ENCODE assay signal across 26 cellular contexts in genomic region chr18:31229829-31230228, GRCh38.
DNase-seq lines count a peak whose midpoint lies in the region; ATAC-seq, FAIRE-seq and TF ChIP-seq lines count a peak whose summit lies in the region.
"Had no signal": no experiment of that assay in that cellular context is flagged by ENCODE, and none has a peak within 500 bp of the region (broad histone marks: within the 10 kb centered on the region; RNA-seq: fewer than 3 reads in every experiment).

No MANE protein-coding gene starts in this region.

- TF ChIP-seq RAD21 in IMR-90 (IDR thresholded peaks at IDR 0.05; ENCODE audit: low read length), result no peak

- no peak overlapping the region for H4K8ac ChIP-seq in IMR-90 (ENCODE audit: low read depth in 2 of 2, low read length in 2 of 2)

- no CpG with 5 or more reads among the region's 2 CpGs for WGBS in IMR-90 (ENCODE audit: extremely low coverage in 2 of 2, insufficient read length in 1 of 2), 2 experiments

- H3K79me1 ChIP-seq in IMR-90 (ENCODE audit: low read depth in 1 of 2, low read length in 2 of 2), result no peaks in the 10 kb centered on the region

- H3K4me2 ChIP-seq in IMR-90 (ENCODE audit: low read depth, low read length), result no peak overlapping the region
- H3K4me2 ChIP-seq: BLaER1, SK-N-SH had no signal

- H3K23ac ChIP-seq in IMR-90 (ENCODE audit: low read depth, low read length), result no peak overlapping the region

- no peak overlapping the region for H3K18ac ChIP-seq in IMR-90 (ENCODE audit: low read depth, low read length)

- peaks cover 50% of the 10 kb centered on the region for H3K4me1 Mint-ChIP-seq in chondrocyte (ENCODE audit: low read depth)

- dilution Hi-C loops in IMR-90 (cut with HindIII; ENCODE audit: low sequenced_read_pairs, unreplicated experiment), result no loop called here

- H3K14ac ChIP-seq in IMR-90 (replicated peaks; ENCODE audit: low read depth, low read length), result no peak overlapping the region

- no peaks in the 10 kb centered on the region for H3K9me1 ChIP-seq in IMR-90 (ENCODE audit: insufficient read depth, low read length)

- TF ChIP-seq CTCF in IMR-90 (conservative IDR thresholded peaks at IDR 0.05; ENCODE audit: low read depth, low read length) (no peak), foreskin keratinocyte (conservative IDR thresholded peaks at IDR 0.05) (no peak), chondrocyte (IDR thresholded peaks at IDR 0.05) (no peak)

- no peak overlapping the region for H3K4ac ChIP-seq in IMR-90 (ENCODE audit: low read depth, low read length)

- no TSS peak for BruUV-seq in IMR-90 (replicated peaks; lab: Mats Ljungman, UMichigan)

- H3K27me3 ChIP-seq in IMR-90 (ENCODE audit: control insufficient read depth, insufficient read depth, low read length) (no peaks in the 10 kb centered on the region), foreskin keratinocyte (no peaks in the 10 kb centered on the region)
- H3K27me3 ChIP-seq: BLaER1, uterus had no signal

- TF ChIP-seq POLR2A in GM12891 (IDR thresholded peaks at IDR 0.05; ENCODE audit: low read depth, low read length) (no peak), IMR-90 (IDR thresholded peaks at IDR 0.05; ENCODE audit: low read depth, low read length) (no peak)

- H3K27ac ChIP-seq in IMR-90 (ENCODE audit: insufficient read depth, low read length) (no peak overlapping the region), foreskin keratinocyte (peak overlapping the region; percentile 98)
- H3K27ac ChIP-seq: BLaER1, lower lobe of right lung, uterus, WERI-Rb-1 had no signal

- H2BK15ac ChIP-seq in IMR-90 (ENCODE audit: low read depth, low read length), result no peak overlapping the region

- no peak overlapping the region for H3K27ac Mint-ChIP-seq in chondrocyte (ENCODE audit: unreplicated experiment)
- H3K27ac Mint-ChIP-seq: dendritic cell treated with granulocyte-macrophage colony-stimulating factor and Interleukin-4, amounts not matched to agents 40 ng/mL and 50 ng/mL, for 4 days; H9; T-helper 2 cell treated with Interferon-gamma antibody and Interleukin-4, amounts not matched to agents 5 μg/mL and 100 μg/mL, for 36 hours had no signal

- peaks cover 6% of the 10 kb centered on the region; the same call in 1 of the 2 replicates for H3K4me1 ChIP-seq in IMR-90 (ENCODE audit: control insufficient read depth, insufficient read depth, low read length)
- peaks cover 21% of the 10 kb centered on the region for H3K4me1 ChIP-seq in foreskin keratinocyte
- H3K4me1 ChIP-seq: BLaER1, lower lobe of right lung, uterus had no signal

- no peaks in the 10 kb centered on the region for H3K9me3 Mint-ChIP-seq in chondrocyte (ENCODE audit: low read depth)
- H3K9me3 Mint-ChIP-seq: dendritic cell treated with granulocyte-macrophage colony-stimulating factor and Interleukin-4, amounts not matched to agents 40 ng/mL and 50 ng/mL, for 4 days; H9 had no signal

- no peaks in the 10 kb centered on the region for H3K36me3 Mint-ChIP-seq in chondrocyte (ENCODE audit: low read depth)

- H2BK20ac ChIP-seq in IMR-90 (ENCODE audit: low read depth, low read length), result no peak overlapping the region

- CTCF ChIA-PET in IMR-90 (lab: Yijun Ruan, JAX), result no interaction called here

- FAIRE-seq in GM12891 (lab: Jason Lieb, UNC), result peak; percentile 48
- FAIRE-seq: bronchial epithelial cell had no signal

- no peak overlapping the region for H3K9ac ChIP-seq in IMR-90 (ENCODE audit: low read depth, low read length)
- H3K9ac ChIP-seq: BLaER1, SK-N-SH had no signal

- H3K4me3 Mint-ChIP-seq in chondrocyte (ENCODE audit: unreplicated experiment), result no peak overlapping the region
- H3K4me3 Mint-ChIP-seq: dendritic cell treated with granulocyte-macrophage colony-stimulating factor and Interleukin-4, amounts not matched to agents 40 ng/mL and 50 ng/mL, for 4 days; H9; T-helper 2 cell treated with Interferon-gamma antibody and Interleukin-4, amounts not matched to agents 5 μg/mL and 100 μg/mL, for 36 hours had no signal

- H4K5ac ChIP-seq in IMR-90 (ENCODE audit: low read depth, low read length), result no peak overlapping the region

- in situ Hi-C loops in IMR-90 (cut with MboI; ENCODE audit: low sequenced_read_pairs), result no loop called here

- POLR2A ChIA-PET in IMR-90 (lab: Charles Lee; ENCODE audit: unreplicated experiment), result no interaction called here

- no peak overlapping the region for H2AK9ac ChIP-seq in IMR-90 (replicated peaks; ENCODE audit: low read depth, low read length, poor library complexity)

- H3K56ac ChIP-seq in IMR-90 (ENCODE audit: extremely low read depth, insufficient read depth, low read length), result no peak overlapping the region

- no peak overlapping the region for H2BK120ac ChIP-seq in IMR-90 (ENCODE audit: low read depth, low read length)

- H4K91ac ChIP-seq in IMR-90 (ENCODE audit: insufficient read depth, low read depth, low read length), result no peak overlapping the region

- no peak overlapping the region for H2BK5ac ChIP-seq in IMR-90 (ENCODE audit: low read depth, low read length, poor library complexity, severe bottlenecking)

- no peak for DNase-seq in GM12891 (ENCODE audit: insufficient read length, low spot score)
- no peak for DNase-seq in IMR-90
- no peak for DNase-seq in foreskin keratinocyte
- DNase-seq in chondrocyte (ENCODE audit: low spot score), result no peak
- no peak for DNase-seq in NCI-H1930 (lab: John Stamatoyannopoulos, UW)
- DNase-seq in occipital lobe (lab: John Stamatoyannopoulos, UW), result no peak
- DNase-seq: activated CD4-positive, alpha-beta T cell treated with anti-CD3 and anti-CD28 coated beads, Interleukin-2, amount 50 U/mL, for 4 hours; activated CD8-positive, alpha-beta memory T cell treated with anti-CD3 and anti-CD28 coated beads, Interleukin-2, amount 50 U/mL, for 48 hours; activated gamma-delta T cell treated with Interleukin-2 at 50 U/mL for 16 hours; H9; lower lobe of right lung; NCI-H187 treated with DMSO at 0.1 percent for 48 hours; NCI-H446; NK-92 treated with Interleukin-12 subunit alpha and Interleukin-12 subunit beta, amount 100 ng/mL, for 24 hours; retina; SK-N-SH; stimulated activated CD8-positive, alpha-beta memory T cell treated with anti-CD3 and anti-CD28 coated beads, Interleukin-4, amount 100 ng/mL, for 48 hours; uterus; WERI-Rb-1 had no signal

- H2AK5ac ChIP-seq in IMR-90 (ENCODE audit: low read depth, low read length), result peak overlapping the region; percentile 51; the same call in 1 of the 2 replicates

- no peaks in the 10 kb centered on the region for H4K20me1 ChIP-seq in IMR-90 (ENCODE audit: insufficient read depth, low read length)
- H4K20me1 ChIP-seq: BLaER1 had no signal

- intact Hi-C loops in IMR-90 (cut with micrococcal nuclease), result no loop called here

- H3K36me3 ChIP-seq in IMR-90 (ENCODE audit: control insufficient read depth, insufficient read depth, low read length), result no peaks in the 10 kb centered on the region
- H3K36me3 ChIP-seq: BLaER1, lower lobe of right lung, uterus, WERI-Rb-1 had no signal

- peak; percentile 28 for ATAC-seq in GM21515 (IDR thresholded peaks at IDR 0.05; ENCODE audit: unreplicated experiment)
- no peak for ATAC-seq in IMR-90 (ENCODE audit: low read depth)
- ATAC-seq in foreskin keratinocyte, result no peak
- ATAC-seq in GM19397 (IDR thresholded peaks at IDR 0.05; ENCODE audit: unreplicated experiment), result no peak
- ATAC-seq: K562, lower lobe of right lung had no signal

- H2AFZ ChIP-seq in IMR-90 (replicated peaks; ENCODE audit: low read length, poor library complexity), result no peak overlapping the region

- H3K9me3 ChIP-seq in IMR-90 (ENCODE audit: control insufficient read depth, insufficient read depth, low read length), result no peaks in the 10 kb centered on the region; the same call in 1 of the 2 replicates
- H3K9me3 ChIP-seq: BLaER1, lower lobe of right lung, SK-N-SH, uterus had no signal

- no peak overlapping the region for H3K4me3 ChIP-seq in IMR-90 (ENCODE audit: insufficient read depth, low read depth, low read length)
- H3K4me3 ChIP-seq: BLaER1, K562, lower lobe of right lung, uterus had no signal

- no peaks in the 10 kb centered on the region for H3K27me3 Mint-ChIP-seq in chondrocyte (ENCODE audit: low read depth)

TF ChIP-seq in GM12891, 5 proteins besides CTCF, POLR2A, EP300 and RAD21:
- TF ChIP-seq SPI1 (IDR thresholded peaks at IDR 0.05; ENCODE audit: low read depth, low read length) (no peak), POU2F2 (IDR thresholded peaks at IDR 0.05; ENCODE audit: low read depth, low read length) (no peak), TAF1 (IDR thresholded peaks at IDR 0.05; ENCODE audit: low read depth, low read length) (no peak)

TF ChIP-seq in IMR-90, 13 proteins besides CTCF, POLR2A, EP300 and RAD21:
- no peak for TF ChIP-seq NFE2L2 (IDR thresholded peaks at IDR 0.05; ENCODE audit: low read depth, low read length)
- TF ChIP-seq MAZ (IDR thresholded peaks at IDR 0.05; ENCODE audit: borderline replicate concordance, low read depth, low read length), result no peak
- no peak for TF ChIP-seq BHLHE40 (IDR thresholded peaks at IDR 0.05; ENCODE audit: low read depth, low read length)
- TF ChIP-seq SMC3 (IDR thresholded peaks at IDR 0.05; ENCODE audit: low read depth, low read length), result no peak
- TF ChIP-seq CHD1 (IDR thresholded peaks at IDR 0.05; ENCODE audit: low read depth, low read length), result no peak
- TF ChIP-seq ELK1 (IDR thresholded peaks at IDR 0.05; ENCODE audit: borderline replicate concordance, low read depth, low read length), result no peak
